10 cellular contexts compared by ENCODE assay signal in the genomic region with DNA sequence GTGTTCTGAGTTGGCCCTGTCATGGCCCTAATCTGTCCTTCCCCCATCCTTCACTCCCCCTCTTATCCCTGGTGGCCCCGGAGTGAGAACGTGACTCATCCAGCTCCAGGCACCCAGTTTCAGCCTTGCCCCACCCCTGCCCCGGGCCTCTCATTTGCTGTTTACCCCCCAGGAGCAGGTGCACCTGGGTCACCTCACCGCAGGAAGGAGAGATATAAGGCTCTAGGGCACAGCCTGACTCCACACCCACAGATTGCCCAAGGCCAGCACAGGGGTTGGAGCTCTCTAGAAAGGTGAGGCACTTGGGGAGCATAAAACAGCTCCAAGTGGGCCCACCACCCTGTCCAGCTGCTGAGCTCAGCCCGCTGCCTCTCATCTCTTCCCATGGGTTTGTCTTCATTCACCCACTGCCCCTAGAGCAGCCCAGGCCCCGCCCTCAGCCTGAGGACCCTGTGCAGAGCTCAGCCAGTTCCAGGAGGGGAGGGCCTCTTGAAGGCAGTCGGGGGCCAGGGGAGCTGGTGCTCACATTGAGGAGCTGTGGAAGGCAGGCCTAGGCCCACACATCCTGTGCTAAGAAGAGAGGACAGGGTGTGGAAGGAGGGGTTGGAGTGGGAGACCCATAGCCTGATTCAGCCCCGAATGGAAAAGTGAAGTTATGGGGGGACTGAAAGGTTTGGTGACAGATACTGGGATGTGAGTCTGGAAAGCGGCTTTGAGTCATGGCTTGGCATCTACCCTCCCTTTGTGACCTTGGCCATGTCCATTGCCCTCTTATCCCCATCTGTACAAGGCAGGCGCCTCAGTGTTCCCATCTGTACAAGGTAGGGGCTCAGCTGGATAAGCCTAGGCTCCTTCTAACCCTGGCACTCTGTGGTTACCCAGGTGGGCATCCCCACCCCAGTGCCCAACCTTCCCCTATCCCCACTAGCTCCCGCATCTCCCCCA. TPM values are rescaled to one million over a fixed set of nuclear protein-coding genes. Genes with fewer than 3 reads are reported as not detected.
DNase-seq lines count a peak whose midpoint lies in the region; ATAC-seq and TF ChIP-seq lines count a peak whose summit lies in the region.
"Had no signal": no experiment of that assay in that cellular context is flagged by ENCODE, and none has a peak within 500 bp of the region (broad histone marks: within the 10 kb centered on the region; RNA-seq: fewer than 3 reads in every experiment).

No MANE protein-coding gene starts in this region.

- H4K5ac ChIP-seq in IMR-90 (ENCODE audit: low read depth, low read length), result no peak overlapping the region

- no peaks in the 10 kb centered on the region for H3K79me1 ChIP-seq in IMR-90 (ENCODE audit: low read depth in 1 of 2, low read length in 2 of 2)

- H3K27me3 Mint-ChIP-seq in T-cell, result peaks cover 0 to 1% of the 10 kb centered on the region in 2 donors

- no TSS peak for BruUV-seq in IMR-90 (replicated peaks; lab: Mats Ljungman, UMichigan)

- H4K91ac ChIP-seq in IMR-90 (ENCODE audit: insufficient read depth, low read depth, low read length), result no peak overlapping the region

- WGBS in IMR-90 (ENCODE audit: extremely low coverage in 2 of 2, insufficient read length in 1 of 2), 2 experiments, result 82% methylated on average over 3 of the region's 11 CpGs; no CpG with 5 or more reads in 1 of the 2 experiments
- 52 to 67% (median 59%) methylated on average over 9 to 11 of the region's 11 CpGs for WGBS in adrenal gland, 4 donors
- 74% methylated on average over 11 of the region's 11 CpGs for WGBS in liver

- H3K14ac ChIP-seq in IMR-90 (replicated peaks; ENCODE audit: low read depth, low read length), result no peak overlapping the region

- H3K27me3 ChIP-seq in IMR-90 (ENCODE audit: control insufficient read depth, insufficient read depth, low read length) (no peaks in the 10 kb centered on the region; the same call in 1 of the 2 replicates), adrenal gland (no peaks in the 10 kb centered on the region), liver (ENCODE audit: control insufficient read depth in 4 of 4, insufficient read depth in 4 of 4, low read length in 3 of 4) (no peaks in the 10 kb centered on the region)
- no peaks in the 10 kb centered on the region for H3K27me3 ChIP-seq in effector memory CD4-positive, alpha-beta T cell (replicated peaks; ENCODE audit: control insufficient read depth, insufficient read depth, low read length, poor library complexity, severe bottlenecking)
- H3K27me3 ChIP-seq: SJSA1 had no signal

- no peaks in the 10 kb centered on the region for H3K36me3 ChIP-seq in IMR-90 (ENCODE audit: control insufficient read depth, insufficient read depth, low read length)
- H3K36me3 ChIP-seq in adrenal gland (replicated peaks in 1 of 2), result no peaks in the 10 kb centered on the region
- H3K36me3 ChIP-seq in liver (ENCODE audit: control insufficient read depth in 4 of 4, insufficient read depth in 3 of 4, low read depth in 1 of 4, low read length in 3 of 4), result no peaks in the 10 kb centered on the region
- no peaks in the 10 kb centered on the region for H3K36me3 ChIP-seq in effector memory CD4-positive, alpha-beta T cell (ENCODE audit: control insufficient read depth, insufficient read depth, low read length)
- H3K36me3 ChIP-seq: SJSA1 had no signal

- CTCF ChIA-PET in IMR-90 (lab: Yijun Ruan, JAX) (no interaction called here), T-cell (lab: Charles Lee) (no interaction called here)

- no peak overlapping the region for H2AFZ ChIP-seq in IMR-90 (replicated peaks; ENCODE audit: low read length, poor library complexity)

- in situ Hi-C loops in IMR-90 (cut with MboI; ENCODE audit: low sequenced_read_pairs), result no loop called here

- intact Hi-C loops in IMR-90 (cut with micrococcal nuclease), result no loop called here
- intact Hi-C loops in adrenal gland (cut with DNase I), result no loop called here

- POLR2A ChIA-PET in IMR-90 (lab: Charles Lee; ENCODE audit: unreplicated experiment) (no interaction called here), T-cell (lab: Charles Lee) (no interaction called here)

- no peak overlapping the region for H3K4me3 Mint-ChIP-seq in T-cell

- peak overlapping the region; percentile 85 for H2AK9ac ChIP-seq in IMR-90 (replicated peaks; ENCODE audit: low read depth, low read length, poor library complexity)

- no peak overlapping the region for H2BK15ac ChIP-seq in IMR-90 (ENCODE audit: low read depth, low read length)

- H2BK5ac ChIP-seq in IMR-90 (ENCODE audit: low read depth, low read length, poor library complexity, severe bottlenecking), result no peak overlapping the region

- H3K56ac ChIP-seq in IMR-90 (ENCODE audit: extremely low read depth, insufficient read depth, low read length), result no peak overlapping the region

- no peak overlapping the region for H3K23ac ChIP-seq in IMR-90 (ENCODE audit: low read depth, low read length)

- H4K8ac ChIP-seq in IMR-90 (ENCODE audit: low read depth in 2 of 2, low read length in 2 of 2), result no peak overlapping the region

- no peaks in the 10 kb centered on the region for H3K4me1 Mint-ChIP-seq in T-cell

- H3K4me3 ChIP-seq in IMR-90 (ENCODE audit: insufficient read depth, low read depth, low read length) (no peak overlapping the region), adrenal gland (no peak overlapping the region), liver (ENCODE audit: low read depth in 1 of 3, low read length in 3 of 3) (no peak overlapping the region)
- no peak overlapping the region for H3K4me3 ChIP-seq in effector memory CD4-positive, alpha-beta T cell (ENCODE audit: insufficient read depth, low read depth, low read length, poor library complexity, severe bottlenecking)
- H3K4me3 ChIP-seq: SJSA1 had no signal

- TF ChIP-seq POLR2A in IMR-90 (IDR thresholded peaks at IDR 0.05; ENCODE audit: low read depth, low read length), result no peak
- no peak for TF ChIP-seq POLR2A in adrenal gland (IDR thresholded peaks at IDR 0.05)

- H3K4me1 ChIP-seq in IMR-90 (ENCODE audit: control insufficient read depth, insufficient read depth, low read length) (peaks cover 4% of the 10 kb centered on the region; the same call in 1 of the 2 replicates), adrenal gland (replicated peaks in 1 of 2) (peaks cover 30 to 31% of the 10 kb centered on the region in 2 donors), liver (ENCODE audit: control insufficient read depth in 4 of 4, insufficient read depth in 4 of 4, low read length in 3 of 4) (peaks cover 14 to 26% (median 17%) of the 10 kb centered on the region in 4 donors)
- no peaks in the 10 kb centered on the region for H3K4me1 ChIP-seq in effector memory CD4-positive, alpha-beta T cell (ENCODE audit: control insufficient read depth, insufficient read depth, low read length, poor library complexity, severe bottlenecking)

- H3K9me3 ChIP-seq in IMR-90 (ENCODE audit: control insufficient read depth, insufficient read depth, low read length), result no peaks in the 10 kb centered on the region
- no peaks in the 10 kb centered on the region for H3K9me3 ChIP-seq in adrenal gland (replicated peaks in 1 of 3)
- H3K9me3 ChIP-seq in liver (ENCODE audit: control insufficient read depth in 4 of 4, low read length in 3 of 4), result no peaks in the 10 kb centered on the region
- no peaks in the 10 kb centered on the region for H3K9me3 ChIP-seq in effector memory CD4-positive, alpha-beta T cell (ENCODE audit: control insufficient read depth, low read length)
- H3K9me3 ChIP-seq: SJSA1 had no signal

- no peak for TF ChIP-seq RAD21 in IMR-90 (IDR thresholded peaks at IDR 0.05; ENCODE audit: low read length)
- TF ChIP-seq RAD21 in liver (IDR thresholded peaks at IDR 0.05), result no peak

- H3K27ac Mint-ChIP-seq in T-cell, result no peak overlapping the region

- TF ChIP-seq CTCF in IMR-90 (conservative IDR thresholded peaks at IDR 0.05; ENCODE audit: low read depth, low read length), result no peak
- TF ChIP-seq CTCF in adrenal gland (IDR thresholded peaks at IDR 0.05), result no peak
- no peak for TF ChIP-seq CTCF in liver (IDR thresholded peaks at IDR 0.05; ENCODE audit: low read depth, low read length, missing input control)

- H3K9me3 Mint-ChIP-seq in T-cell, result no peaks in the 10 kb centered on the region

- H3K36me3 Mint-ChIP-seq in T-cell, result no peaks in the 10 kb centered on the region

- peak overlapping the region; percentile 23; the same call in 1 of the 2 replicates for H2AK5ac ChIP-seq in IMR-90 (ENCODE audit: low read depth, low read length)

- no peak overlapping the region for H3K4me2 ChIP-seq in IMR-90 (ENCODE audit: low read depth, low read length)

- H2BK120ac ChIP-seq in IMR-90 (ENCODE audit: low read depth, low read length), result no peak overlapping the region

- H3K27ac ChIP-seq in IMR-90 (ENCODE audit: insufficient read depth, low read length), result no peak overlapping the region
- H3K27ac ChIP-seq in adrenal gland, result peak overlapping the region; percentile 82 to 95 (median 92)
- H3K27ac ChIP-seq in liver (ENCODE audit: low read depth in 1 of 2, low read length in 2 of 2), result peak overlapping the region; percentile 16 to 69
- no peak overlapping the region for H3K27ac ChIP-seq in effector memory CD4-positive, alpha-beta T cell (ENCODE audit: insufficient read depth, low read length, poor library complexity, severe bottlenecking)

- no peak overlapping the region for H2BK20ac ChIP-seq in IMR-90 (ENCODE audit: low read depth, low read length)

- ATAC-seq in IMR-90 (ENCODE audit: low read depth) (no peak), HG03460 (IDR thresholded peaks at IDR 0.05; ENCODE audit: unreplicated experiment) (no peak), HG03521 (IDR thresholded peaks at IDR 0.05; ENCODE audit: unreplicated experiment) (no peak), T-cell (replicated peaks in 1 of 4) (no peak)

- H3K9me1 ChIP-seq in IMR-90 (ENCODE audit: insufficient read depth, low read length), result peaks cover 5% of the 10 kb centered on the region; the same call in 1 of the 2 replicates

- no peak overlapping the region for H3K9ac ChIP-seq in IMR-90 (ENCODE audit: low read depth, low read length)
- H3K9ac ChIP-seq in liver (ENCODE audit: low read depth in 1 of 2, low read length in 2 of 2), result no peak overlapping the region

- no peak overlapping the region for H3K18ac ChIP-seq in IMR-90 (ENCODE audit: low read depth, low read length)

- H3K4ac ChIP-seq in IMR-90 (ENCODE audit: low read depth, low read length), result no peak overlapping the region

- dilution Hi-C loops in IMR-90 (cut with HindIII; ENCODE audit: low sequenced_read_pairs, unreplicated experiment), result no loop called here

- DNase-seq in A172 (ENCODE audit: low spot score) (peak; percentile 91), IMR-90 (no peak), adrenal gland (peak; percentile 70 to 85 (median 80)), T-cell (no peak)
- DNase-seq in effector memory CD4-positive, alpha-beta T cell, result no peak

- no peaks in the 10 kb centered on the region for H4K20me1 ChIP-seq in IMR-90 (ENCODE audit: insufficient read depth, low read length)

RNA-seq across cellular contexts. Expression of a gene that starts 16.1 kb away (rescaled TPM):
- 0.03 and 0.60 TPM in 2 replicates for total RNA-seq in A172 (2014; rRNA removed; shearing (Covaris generic))
- total RNA-seq in IMR-90 (2012; rRNA removed) (not detected in 2 replicates), adrenal gland (under 1 TPM in 7 of 8 donors, not detected in 1; 0.14 to 0.49 (median 0.30) TPM), liver (under 1 TPM in 1 of 2 donors, not detected in 1; under 0.01 TPM), T-cell (not detected)
- polyA plus RNA-seq in IMR-90 (2012; rRNA removed) (0.02 TPM in 1 of 2 replicates, not detected in the other), adrenal gland (under 1 TPM; 0.02 to 0.24 (median 0.13) TPM), liver (under 1 TPM; 0.02 to 0.04 TPM)
- not detected in 2 replicates for polyA plus RNA-seq in IMR-90 (2012; cell fraction: cytosol; rRNA removed)
- not detected in 2 replicates for polyA plus RNA-seq in IMR-90 (2012; cell fraction: nucleus; rRNA removed; ENCODE audit: low replicate concordance)
- total RNA-seq: pulmonary artery endothelial cell had no signal

RNA-seq across cellular contexts. Expression of a gene that starts 37.9 kb away (rescaled TPM):
- total RNA-seq in A172 (2014; rRNA removed; shearing (Covaris generic)), result 42.6 and 57.9 TPM in 2 replicates
- total RNA-seq in IMR-90 (2012; rRNA removed) (18.1 and 19.7 TPM in 2 replicates), adrenal gland (100 to 1,000 TPM in 1 of 8 donors, 10 to 100 TPM in 7; 34.3 to 115 (median 64.8) TPM), liver (10 to 100 TPM in 1 of 2 donors, 1 to 10 TPM in 1; 8.4 to 21.8 TPM), T-cell (10 to 100 TPM; 37.8 to 70.2 (median 50.9) TPM)
- polyA plus RNA-seq in IMR-90 (2012; rRNA removed) (30.7 and 38.6 TPM in 2 replicates), adrenal gland (10 to 100 TPM; 26.4 to 71.2 (median 28.6) TPM), liver (10 to 100 TPM; 18.5 to 25.7 TPM)
- polyA plus RNA-seq in IMR-90 (2012; cell fraction: cytosol; rRNA removed), result 17.7 and 30.7 TPM in 2 replicates
- polyA plus RNA-seq in IMR-90 (2012; cell fraction: nucleus; rRNA removed; ENCODE audit: low replicate concordance), result 37.8 and 46.1 TPM in 2 replicates

RNA-seq across cellular contexts. Expression of a gene that starts 53.8 kb away (rescaled TPM):
- total RNA-seq in A172 (2014; rRNA removed; shearing (Covaris generic)), result not detected in 2 replicates
- total RNA-seq in IMR-90 (2012; rRNA removed), result not detected in 2 replicates
- 0.05 TPM in 1 of 2 replicates, not detected in the other for polyA plus RNA-seq in IMR-90 (2012; rRNA removed)
- polyA plus RNA-seq in IMR-90 (2012; cell fraction: cytosol; rRNA removed), result not detected in 2 replicates
- polyA plus RNA-seq in IMR-90 (2012; cell fraction: nucleus; rRNA removed; ENCODE audit: low replicate concordance), result not detected in 2 replicates
- 10 to 100 TPM in 5 of 8 donors, 1 to 10 TPM in 3; 2.5 to 35.8 (median 16.4) TPM for total RNA-seq in adrenal gland
- polyA plus RNA-seq in adrenal gland, result 10 to 100 TPM; 13.4 to 45.4 (median 15.0) TPM
- total RNA-seq in liver, result 1 to 10 TPM; 1.8 to 7.0 TPM
- 1 to 10 TPM in 1 of 2 donors, under 1 TPM in 1; 0.75 to 1.5 TPM for polyA plus RNA-seq in liver
- 100 to 1,000 TPM in 1 of 5 donors, 10 to 100 TPM in 4; 67.1 to 124 (median 71.7) TPM for total RNA-seq in T-cell
- total RNA-seq: SJSA1 had no signal

Comparison
In these comparisons a context has a peak if more than half of its experiments do, and no peak if none do; other contexts are left out.
1. DNase-seq: peak in A172 (single experiment) and adrenal gland (7 of 7); none in IMR-90 (single experiment), effector memory CD4-positive, alpha-beta T cell (0 of 3) and T-cell (0 of 34).
2. H3K27ac ChIP-seq: peak in adrenal gland (5 of 5) and liver (2 of 2); none in IMR-90 (single experiment) and effector memory CD4-positive, alpha-beta T cell (single experiment).